Comparison of ENCODE assay signal across 22 cellular contexts in the genomic region with DNA sequence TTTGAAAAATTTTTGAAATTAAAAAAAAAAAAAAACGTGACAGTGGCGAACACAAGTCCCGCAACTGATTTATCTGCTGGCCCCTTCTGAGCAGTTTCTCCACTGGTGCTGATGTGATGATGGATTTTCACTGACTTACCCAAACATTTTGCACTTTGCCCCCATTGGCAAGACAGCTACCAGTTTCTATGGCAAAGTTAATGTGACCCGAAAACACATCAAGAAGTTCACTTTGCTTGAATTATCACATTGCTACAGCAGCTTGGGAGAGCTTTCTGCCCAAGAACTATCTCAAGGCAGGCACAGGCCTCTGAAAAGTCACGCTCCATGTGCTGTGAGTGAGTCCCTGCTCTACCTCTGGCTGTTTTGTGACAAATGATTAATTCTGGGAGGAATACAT.
A peak's percentile ranks its signal among the peaks of the same experiment; 100 is the strongest.
DNase-seq lines count a peak whose midpoint lies in the region; ATAC-seq and TF ChIP-seq lines count a peak whose summit lies in the region.
"Had no signal": no experiment of that assay in that cellular context is flagged by ENCODE, and none has a peak within 500 bp of the region (broad histone marks: within the 10 kb centered on the region; RNA-seq: fewer than 3 reads in every experiment).

No MANE protein-coding gene starts in this region.

- peaks cover 0 to 38% (median 8%) of the 10 kb centered on the region in 5 donors for H3K4me1 ChIP-seq in subcutaneous abdominal adipose tissue (ENCODE audit: control insufficient read depth in 5 of 5, insufficient read depth in 5 of 5, low read length in 5 of 5)
- peaks cover 5 to 18% (median 11%) of the 10 kb centered on the region in 6 donors for H3K4me1 ChIP-seq in spleen
- H3K4me1 ChIP-seq: Caco-2, SJCRH30 had no signal

- intact Hi-C loops in spleen (cut with DNase I; ENCODE audit: low total_unique reads) = no loop called here

- H3K4me1 Mint-ChIP-seq in activated naive CD8-positive, alpha-beta T cell treated with anti-CD3 and anti-CD28 coated beads, Interleukin-2, amount 10 ng/mL, durations not matched to agents 7 days and 5 days = peaks cover 32% of the 10 kb centered on the region
- peaks cover 19% of the 10 kb centered on the region for H3K4me1 Mint-ChIP-seq in activated naive CD8-positive, alpha-beta T cell treated with anti-CD3 and anti-CD28 coated beads, Interleukin-2, amount 50 U/mL, for 24 hours
- H3K4me1 Mint-ChIP-seq in activated T-helper 17 cell treated with anti-CD3 and anti-CD28 coated beads, Interleukin-2, amount 50 U/mL, for 72 hours = peaks cover 37% of the 10 kb centered on the region

- H3K9me3 Mint-ChIP-seq in activated naive CD8-positive, alpha-beta T cell treated with anti-CD3 and anti-CD28 coated beads, Interleukin-2, amount 10 ng/mL, durations not matched to agents 7 days and 5 days = no peaks in the 10 kb centered on the region
- no peaks in the 10 kb centered on the region for H3K9me3 Mint-ChIP-seq in activated naive CD8-positive, alpha-beta T cell treated with anti-CD3 and anti-CD28 coated beads, Interleukin-2, amount 50 U/mL, for 24 hours
- no peaks in the 10 kb centered on the region for H3K9me3 Mint-ChIP-seq in activated T-helper 17 cell treated with anti-CD3 and anti-CD28 coated beads, Interleukin-2, amount 50 U/mL, for 72 hours
- H3K9me3 Mint-ChIP-seq: CD4-positive, alpha-beta memory T cell had no signal

- H3K27me3 Mint-ChIP-seq in activated naive CD8-positive, alpha-beta T cell treated with anti-CD3 and anti-CD28 coated beads, Interleukin-2, amount 10 ng/mL, durations not matched to agents 7 days and 5 days = no peaks in the 10 kb centered on the region
- H3K27me3 Mint-ChIP-seq in activated naive CD8-positive, alpha-beta T cell treated with anti-CD3 and anti-CD28 coated beads, Interleukin-2, amount 50 U/mL, for 24 hours = no peaks in the 10 kb centered on the region
- no peaks in the 10 kb centered on the region for H3K27me3 Mint-ChIP-seq in activated T-helper 17 cell treated with anti-CD3 and anti-CD28 coated beads, Interleukin-2, amount 50 U/mL, for 72 hours
- H3K27me3 Mint-ChIP-seq: CD4-positive, alpha-beta memory T cell had no signal

- no peak overlapping the region for H3K4me3 Mint-ChIP-seq in activated naive CD8-positive, alpha-beta T cell treated with anti-CD3 and anti-CD28 coated beads, Interleukin-2, amount 10 ng/mL, durations not matched to agents 7 days and 5 days
- H3K4me3 Mint-ChIP-seq in activated naive CD8-positive, alpha-beta T cell treated with anti-CD3 and anti-CD28 coated beads, Interleukin-2, amount 50 U/mL, for 24 hours = no peak overlapping the region
- no peak overlapping the region for H3K4me3 Mint-ChIP-seq in activated T-helper 17 cell treated with anti-CD3 and anti-CD28 coated beads, Interleukin-2, amount 50 U/mL, for 72 hours

- H3K9ac ChIP-seq in subcutaneous abdominal adipose tissue (ENCODE audit: low read length in 5 of 5) = no peak overlapping the region

- no peak for TF ChIP-seq CTCF in spleen (IDR thresholded peaks at IDR 0.05 in 8 of 11, conservative IDR thresholded peaks at IDR 0.05 in 3 of 11)

- H3K4me3 ChIP-seq in subcutaneous abdominal adipose tissue (ENCODE audit: low read depth in 1 of 5, low read length in 5 of 5) (no peak overlapping the region), spleen (no peak overlapping the region)
- H3K4me3 ChIP-seq: PC-9, SJCRH30 had no signal

- peak overlapping the region; percentile 5 for H3K27ac Mint-ChIP-seq in activated naive CD8-positive, alpha-beta T cell treated with anti-CD3 and anti-CD28 coated beads, Interleukin-2, amount 10 ng/mL, durations not matched to agents 7 days and 5 days
- no peak overlapping the region for H3K27ac Mint-ChIP-seq in activated naive CD8-positive, alpha-beta T cell treated with anti-CD3 and anti-CD28 coated beads, Interleukin-2, amount 50 U/mL, for 24 hours
- H3K27ac Mint-ChIP-seq in activated T-helper 17 cell treated with anti-CD3 and anti-CD28 coated beads, Interleukin-2, amount 50 U/mL, for 72 hours = peak overlapping the region; percentile 34

- H3K9me3 ChIP-seq in subcutaneous abdominal adipose tissue (ENCODE audit: control insufficient read depth in 5 of 5, low read length in 5 of 5) = no peaks in the 10 kb centered on the region
- no peaks in the 10 kb centered on the region for H3K9me3 ChIP-seq in spleen
- H3K9me3 ChIP-seq: Caco-2, SJCRH30 had no signal

- no peak for DNase-seq in activated naive CD8-positive, alpha-beta T cell treated with anti-CD3 and anti-CD28 coated beads, Interleukin-2, amount 10 ng/mL, durations not matched to agents 7 days and 5 days
- DNase-seq in activated naive CD8-positive, alpha-beta T cell treated with anti-CD3 and anti-CD28 coated beads, Interleukin-2, amount 50 U/mL, for 24 hours = no peak
- no peak for DNase-seq in left lobe of liver (ENCODE audit: low spot score)
- no peak for DNase-seq in spleen
- no peak for DNase-seq in stimulated activated CD4-positive, alpha-beta T cell treated with anti-CD3 and anti-CD28 coated beads, Interleukin-1b, Interleukin-23, amount 100 ng/mL, for 48 hours
- DNase-seq: Caco-2; CD4-positive, alpha-beta memory T cell; DMS79; EL; GDM1; Karpas-422; NCI-H1092 treated with DMSO at 0.1 percent for 48 hours; NCI-H2029; NCI-H446 treated with DMSO at 0.1 percent for 48 hours; NCI-H526; PC-9; SJCRH30 had no signal

- POLR2A ChIA-PET in activated naive CD8-positive, alpha-beta T cell treated with anti-CD3 and anti-CD28 coated beads, Interleukin-2, amount 10 ng/mL, durations not matched to agents 7 days and 5 days (lab: Charles Lee) = interaction anchor here (1.3 kb wide), 1 partner anchor 10 kb away, joined by 4 read pairs; no protein-coding TSS in a partner anchor

- 95 to 98% (median 97%) methylated on average over 5 of the region's 5 CpGs for WGBS in spleen, 5 donors

- peaks cover 0 to 27% (median 24%) of the 10 kb centered on the region in 5 donors for H3K36me3 ChIP-seq in subcutaneous abdominal adipose tissue (ENCODE audit: control insufficient read depth in 5 of 5, insufficient read depth in 5 of 5, low read length in 5 of 5)
- peaks cover 0 to 55% (median 31%) of the 10 kb centered on the region in 6 donors for H3K36me3 ChIP-seq in spleen
- H3K36me3 ChIP-seq: SJCRH30 had no signal

- no peak for ATAC-seq in activated naive CD8-positive, alpha-beta T cell treated with anti-CD3 and anti-CD28 coated beads, Interleukin-2, amount 10 ng/mL, durations not matched to agents 7 days and 5 days (ENCODE audit: low read depth)
- ATAC-seq in activated naive CD8-positive, alpha-beta T cell treated with anti-CD3 and anti-CD28 coated beads, Interleukin-2, amount 50 U/mL, for 24 hours = no peak
- ATAC-seq in activated T-helper 17 cell treated with anti-CD3 and anti-CD28 coated beads, Interleukin-2, amount 50 U/mL, for 72 hours (replicated peaks) = no peak
- ATAC-seq in left lobe of liver (peak; percentile 66), HG02763 (IDR thresholded peaks at IDR 0.05; ENCODE audit: unreplicated experiment) (no peak)
- ATAC-seq: Right ventricle myocardium inferior, SK-N-SH treated with all-trans-retinoic acid at 6 μM for 48 hours had no signal

- peaks cover 39% of the 10 kb centered on the region for H3K36me3 Mint-ChIP-seq in activated naive CD8-positive, alpha-beta T cell treated with anti-CD3 and anti-CD28 coated beads, Interleukin-2, amount 10 ng/mL, durations not matched to agents 7 days and 5 days
- H3K36me3 Mint-ChIP-seq in activated naive CD8-positive, alpha-beta T cell treated with anti-CD3 and anti-CD28 coated beads, Interleukin-2, amount 50 U/mL, for 24 hours (ENCODE audit: low read depth) = peaks cover 35% of the 10 kb centered on the region
- peaks cover 76% of the 10 kb centered on the region for H3K36me3 Mint-ChIP-seq in activated T-helper 17 cell treated with anti-CD3 and anti-CD28 coated beads, Interleukin-2, amount 50 U/mL, for 72 hours (ENCODE audit: low read depth)

- no peaks in the 10 kb centered on the region for H3K27me3 ChIP-seq in subcutaneous abdominal adipose tissue (ENCODE audit: control insufficient read depth in 5 of 5, insufficient read depth in 4 of 5, low read length in 5 of 5)
- no peaks in the 10 kb centered on the region for H3K27me3 ChIP-seq in spleen (replicated peaks in 1 of 7)
- H3K27me3 ChIP-seq: SJCRH30 had no signal

- H3K27ac ChIP-seq in subcutaneous abdominal adipose tissue (ENCODE audit: low read depth, low read length) (peak overlapping the region; percentile 43), spleen (no peak overlapping the region)
- H3K27ac ChIP-seq: PC-9, SJCRH30 had no signal

- TF ChIP-seq POLR2A in spleen (IDR thresholded peaks at IDR 0.05) = no peak
